Comparison of ENCODE assay signal across 8 cellular contexts in the genomic region with DNA sequence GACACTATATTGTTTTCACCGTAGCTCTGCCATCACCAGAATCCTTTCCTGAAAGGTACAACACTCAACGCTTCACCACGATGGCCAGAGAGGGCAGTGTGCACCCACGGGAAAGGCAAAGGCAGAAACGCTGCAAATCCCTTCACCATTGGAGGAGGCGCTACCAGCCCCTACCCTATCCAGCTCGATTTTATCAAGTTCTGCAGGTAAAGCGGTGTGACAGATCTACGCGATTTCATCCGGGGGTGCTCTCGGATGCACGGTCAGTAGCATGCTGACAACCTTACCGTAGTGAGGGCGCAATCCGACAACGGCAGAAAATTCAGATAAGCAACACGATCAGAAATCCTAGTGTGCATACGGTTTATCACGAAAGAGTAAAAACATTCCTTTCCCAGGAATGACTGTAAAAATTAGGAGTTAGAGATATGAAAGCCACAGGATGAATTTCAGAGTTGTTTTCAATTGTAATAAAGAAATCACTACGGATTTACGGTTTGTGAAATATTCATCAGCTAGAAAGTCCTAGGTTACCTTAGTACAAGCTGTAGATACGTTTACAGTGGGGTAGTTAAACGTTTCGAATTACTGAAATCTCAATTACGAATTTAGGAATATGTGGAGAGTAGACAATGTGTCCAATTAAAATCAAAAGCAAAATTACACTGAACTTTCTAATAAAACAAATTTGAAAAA.
DNase-seq lines count a peak whose midpoint lies in the region; FAIRE-seq and TF ChIP-seq lines count a peak whose summit lies in the region.

No MANE protein-coding gene starts in this region.

- peaks cover 48% of the 10 kb centered on the region for H3K27me3 ChIP-seq in neutrophil

- H3K4me1 ChIP-seq in neutrophil (ENCODE audit: control insufficient read depth in 1 of 2, insufficient read depth in 1 of 2, low read depth in 1 of 2, low read length in 1 of 2) = peaks cover 24 to 27% of the 10 kb centered on the region in 2 experiments

- no peaks in the 10 kb centered on the region for H3K9me3 ChIP-seq in neutrophil

- no peaks in the 10 kb centered on the region for H3K36me3 ChIP-seq in neutrophil

- peak overlapping the region; percentile 62 to 71 for H3K4me3 ChIP-seq in foreskin fibroblast (ENCODE audit: low read depth in 1 of 2, low read length in 2 of 2)
- peak overlapping the region; percentile 69 to 71 for H3K4me3 ChIP-seq in neutrophil (ENCODE audit: low read depth in 1 of 2, low read length in 1 of 2)

- peak; percentile 95 for FAIRE-seq in G401.6 (lab: Jason Lieb, UNC)

- H3K27ac ChIP-seq in neutrophil (no peak overlapping the region), substantia nigra (ENCODE audit: low read depth, low read length, poor library complexity, severe bottlenecking) (no peak overlapping the region)

- TF ChIP-seq POLR2A in Raji (IDR thresholded peaks at IDR 0.05; ENCODE audit: insufficient read depth, low read depth, low read length) = peak; percentile 74

- DNase-seq in GOT3 (lab: John Stamatoyannopoulos, UW) (peak; percentile 46), foreskin fibroblast (peak; percentile 76 to 91), substantia nigra (lab: John Stamatoyannopoulos, UW) (peak in 47 of 49 donors; percentile 8 to 89 (median 74))
- peak; percentile 94 for DNase-seq in activated effector memory CD4-positive, alpha-beta T cell treated with anti-CD3 and anti-CD28 coated beads, Interleukin-2, amount 50 U/mL, for 16 hours

- TF ChIP-seq CTCF in LNCAP (IDR thresholded peaks at IDR 0.05) (peak; percentile 95), foreskin fibroblast (IDR thresholded peaks at IDR 0.05; ENCODE audit: low read depth, low read length) (peak; percentile 98), neutrophil (IDR thresholded peaks at IDR 0.05) (peak; percentile 75)
